In the genomic region with DNA sequence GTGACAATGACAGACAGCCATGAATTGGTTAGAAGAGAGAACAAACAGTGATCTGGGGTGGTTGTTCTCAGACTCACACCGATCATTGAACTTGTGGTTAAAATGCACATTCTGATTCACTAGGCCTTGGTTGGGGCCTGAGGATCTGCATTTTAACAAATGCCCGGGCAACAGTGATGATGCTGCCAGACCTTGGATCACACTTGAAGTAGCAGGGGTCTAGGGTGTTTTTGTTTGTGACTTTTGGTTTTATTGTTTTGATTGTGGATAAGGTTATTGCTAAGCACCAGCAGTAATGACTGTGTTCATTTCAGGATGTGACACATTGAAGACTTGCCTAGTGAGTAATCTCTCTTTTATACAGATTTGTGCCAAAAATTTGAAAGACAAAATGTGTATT, we compare ENCODE assay signal across 1 cellular context.
TF ChIP-seq lines count a peak whose summit lies in the region.

No MANE protein-coding gene starts in this region.

TF ChIP-seq in HepG2, 621 proteins besides CTCF, POLR2A, EP300 and RAD21:
- TF ChIP-seq ZNF652 (CRISPR knock-in tag; IDR thresholded peaks at IDR 0.05; ENCODE audit: borderline replicate concordance, low read depth) (no peak), SP140L (CRISPR knock-in tag; IDR thresholded peaks at IDR 0.05; ENCODE audit: borderline replicate concordance) (no peak), ZNF75D (CRISPR knock-in tag; IDR thresholded peaks at IDR 0.05; ENCODE audit: borderline replicate concordance) (no peak), ZNF549 (CRISPR knock-in tag; IDR thresholded peaks at IDR 0.05) (no peak), AGO1 (IDR thresholded peaks at IDR 0.05; ENCODE audit: low read depth, low read length, poor library complexity, severe bottlenecking) (no peak), SETDB1 (CRISPR knock-in tag; IDR thresholded peaks at IDR 0.05; ENCODE audit: borderline replicate concordance) (no peak), ZNF737 (CRISPR knock-in tag; IDR thresholded peaks at IDR 0.05; ENCODE audit: borderline replicate concordance) (no peak), NFE2L2 (IDR thresholded peaks at IDR 0.05; ENCODE audit: low read length) (no peak), MTF2 (CRISPR knock-in tag; IDR thresholded peaks at IDR 0.05; ENCODE audit: borderline replicate concordance) (no peak), YY1 (IDR thresholded peaks at IDR 0.05; ENCODE audit: insufficient read depth, insufficient replicate concordance, low read depth, low read length) (no peak), JUN (CRISPR knock-in tag; IDR thresholded peaks at IDR 0.05) (no peak)
- TF ChIP-seq, protein P1, sequence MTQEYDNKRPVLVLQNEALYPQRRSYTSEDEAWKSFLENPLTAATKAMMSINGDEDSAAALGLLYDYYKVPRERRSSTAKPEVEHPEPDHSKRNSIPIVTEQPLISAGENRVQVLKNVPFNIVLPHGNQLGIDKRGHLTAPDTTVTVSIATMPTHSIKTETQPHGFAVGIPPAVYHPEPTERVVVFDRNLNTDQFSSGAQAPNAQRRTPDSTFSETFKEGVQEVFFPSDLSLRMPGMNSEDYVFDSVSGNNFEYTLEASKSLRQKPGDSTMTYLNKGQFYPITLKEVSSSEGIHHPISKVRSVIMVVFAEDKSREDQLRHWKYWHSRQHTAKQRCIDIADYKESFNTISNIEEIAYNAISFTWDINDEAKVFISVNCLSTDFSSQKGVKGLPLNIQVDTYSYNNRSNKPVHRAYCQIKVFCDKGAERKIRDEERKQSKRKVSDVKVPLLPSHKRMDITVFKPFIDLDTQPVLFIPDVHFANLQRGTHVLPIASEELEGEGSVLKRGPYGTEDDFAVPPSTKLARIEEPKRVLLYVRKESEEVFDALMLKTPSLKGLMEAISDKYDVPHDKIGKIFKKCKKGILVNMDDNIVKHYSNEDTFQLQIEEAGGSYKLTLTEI (CRISPR knock-in tag; conservative IDR thresholded peaks at IDR 0.05): no peak
- TF ChIP-seq, protein P2, sequence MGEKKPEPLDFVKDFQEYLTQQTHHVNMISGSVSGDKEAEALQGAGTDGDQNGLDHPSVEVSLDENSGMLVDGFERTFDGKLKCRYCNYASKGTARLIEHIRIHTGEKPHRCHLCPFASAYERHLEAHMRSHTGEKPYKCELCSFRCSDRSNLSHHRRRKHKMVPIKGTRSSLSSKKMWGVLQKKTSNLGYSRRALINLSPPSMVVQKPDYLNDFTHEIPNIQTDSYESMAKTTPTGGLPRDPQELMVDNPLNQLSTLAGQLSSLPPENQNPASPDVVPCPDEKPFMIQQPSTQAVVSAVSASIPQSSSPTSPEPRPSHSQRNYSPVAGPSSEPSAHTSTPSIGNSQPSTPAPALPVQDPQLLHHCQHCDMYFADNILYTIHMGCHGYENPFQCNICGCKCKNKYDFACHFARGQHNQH (CRISPR knock-in tag; IDR thresholded peaks at IDR 0.05): no peak
- TF ChIP-seq, protein P3, sequence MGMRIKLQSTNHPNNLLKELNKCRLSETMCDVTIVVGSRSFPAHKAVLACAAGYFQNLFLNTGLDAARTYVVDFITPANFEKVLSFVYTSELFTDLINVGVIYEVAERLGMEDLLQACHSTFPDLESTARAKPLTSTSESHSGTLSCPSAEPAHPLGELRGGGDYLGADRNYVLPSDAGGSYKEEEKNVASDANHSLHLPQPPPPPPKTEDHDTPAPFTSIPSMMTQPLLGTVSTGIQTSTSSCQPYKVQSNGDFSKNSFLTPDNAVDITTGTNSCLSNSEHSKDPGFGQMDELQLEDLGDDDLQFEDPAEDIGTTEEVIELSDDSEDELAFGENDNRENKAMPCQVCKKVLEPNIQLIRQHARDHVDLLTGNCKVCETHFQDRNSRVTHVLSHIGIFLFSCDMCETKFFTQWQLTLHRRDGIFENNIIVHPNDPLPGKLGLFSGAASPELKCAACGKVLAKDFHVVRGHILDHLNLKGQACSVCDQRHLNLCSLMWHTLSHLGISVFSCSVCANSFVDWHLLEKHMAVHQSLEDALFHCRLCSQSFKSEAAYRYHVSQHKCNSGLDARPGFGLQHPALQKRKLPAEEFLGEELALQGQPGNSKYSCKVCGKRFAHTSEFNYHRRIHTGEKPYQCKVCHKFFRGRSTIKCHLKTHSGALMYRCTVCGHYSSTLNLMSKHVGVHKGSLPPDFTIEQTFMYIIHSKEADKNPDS (CRISPR knock-in tag; IDR thresholded peaks at IDR 0.05): no peak
- TF ChIP-seq, protein P4, sequence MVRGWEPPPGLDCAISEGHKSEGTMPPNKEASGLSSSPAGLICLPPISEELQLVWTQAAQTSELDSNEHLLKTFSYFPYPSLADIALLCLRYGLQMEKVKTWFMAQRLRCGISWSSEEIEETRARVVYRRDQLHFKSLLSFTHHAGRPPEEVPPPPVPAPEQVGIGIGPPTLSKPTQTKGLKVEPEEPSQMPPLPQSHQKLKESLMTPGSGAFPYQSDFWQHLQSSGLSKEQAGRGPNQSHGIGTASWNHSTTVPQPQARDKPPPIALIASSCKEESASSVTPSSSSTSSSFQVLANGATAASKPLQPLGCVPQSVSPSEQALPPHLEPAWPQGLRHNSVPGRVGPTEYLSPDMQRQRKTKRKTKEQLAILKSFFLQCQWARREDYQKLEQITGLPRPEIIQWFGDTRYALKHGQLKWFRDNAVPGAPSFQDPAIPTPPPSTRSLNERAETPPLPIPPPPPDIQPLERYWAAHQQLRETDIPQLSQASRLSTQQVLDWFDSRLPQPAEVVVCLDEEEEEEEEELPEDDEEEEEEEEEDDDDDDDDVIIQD (CRISPR knock-in tag; IDR thresholded peaks at IDR 0.05; ENCODE audit: low read depth): no peak
- TF ChIP-seq, protein P5, sequence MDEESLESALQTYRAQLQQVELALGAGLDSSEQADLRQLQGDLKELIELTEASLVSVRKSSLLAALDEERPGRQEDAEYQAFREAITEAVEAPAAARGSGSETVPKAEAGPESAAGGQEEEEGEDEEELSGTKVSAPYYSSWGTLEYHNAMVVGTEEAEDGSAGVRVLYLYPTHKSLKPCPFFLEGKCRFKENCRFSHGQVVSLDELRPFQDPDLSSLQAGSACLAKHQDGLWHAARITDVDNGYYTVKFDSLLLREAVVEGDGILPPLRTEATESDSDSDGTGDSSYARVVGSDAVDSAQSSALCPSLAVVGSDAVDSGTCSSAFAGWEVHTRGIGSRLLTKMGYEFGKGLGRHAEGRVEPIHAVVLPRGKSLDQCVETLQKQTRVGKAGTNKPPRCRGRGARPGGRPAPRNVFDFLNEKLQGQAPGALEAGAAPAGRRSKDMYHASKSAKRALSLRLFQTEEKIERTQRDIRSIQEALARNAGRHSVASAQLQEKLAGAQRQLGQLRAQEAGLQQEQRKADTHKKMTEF (CRISPR knock-in tag; IDR thresholded peaks at IDR 0.05): no peak
